8 cellular contexts compared by ENCODE assay signal in the genomic region with DNA sequence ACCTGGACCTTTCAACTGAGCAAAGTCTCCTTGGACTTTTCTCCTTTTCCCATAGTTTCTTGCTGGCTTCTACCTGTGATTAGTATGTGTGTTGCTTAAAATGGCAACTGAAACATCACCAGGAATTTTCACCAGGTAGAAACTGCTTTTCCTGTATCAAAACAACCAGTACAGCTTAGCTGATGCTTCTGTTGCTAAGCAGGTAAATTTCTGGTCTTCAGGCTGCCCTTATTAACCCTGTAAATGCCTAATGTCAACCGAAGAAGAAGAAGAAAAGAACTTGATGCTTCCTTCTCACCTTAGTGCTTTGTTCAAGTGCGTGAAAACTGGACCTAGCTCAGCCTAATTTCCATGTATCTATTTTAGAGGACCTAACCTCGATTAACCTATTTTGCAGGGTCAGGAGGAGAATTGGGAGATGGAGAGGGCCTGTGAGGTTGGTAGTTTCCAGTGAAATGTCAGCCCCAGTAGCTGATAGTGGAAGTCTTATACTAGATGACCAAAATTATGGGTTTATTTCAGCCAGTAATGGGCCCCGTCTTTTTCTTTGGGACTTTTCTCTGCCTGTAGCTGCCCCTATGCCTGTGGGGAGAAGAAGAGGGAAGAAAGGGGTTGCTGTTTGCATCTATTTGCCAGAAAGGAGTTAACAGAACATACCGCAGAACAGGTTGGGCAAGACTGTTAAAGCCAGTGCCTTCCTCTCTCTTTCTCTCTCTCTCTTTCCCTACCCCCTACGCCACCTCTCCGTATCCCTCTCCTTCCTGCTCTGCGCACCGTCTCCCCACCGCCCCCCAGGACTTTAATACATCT. TPM values are rescaled to one million over a fixed set of nuclear protein-coding genes. Genes with fewer than 3 reads are reported as not detected.
DNase-seq lines count a peak whose midpoint lies in the region; ATAC-seq and TF ChIP-seq lines count a peak whose summit lies in the region.

No MANE protein-coding gene starts in this region.

- no peaks in the 10 kb centered on the region for H4K20me1 ChIP-seq in MM.1S (ENCODE audit: insufficient read depth, low read length)

- POLR2A ChIA-PET in CD4-positive, alpha-beta memory T cell (lab: Charles Lee; ENCODE audit: partially characterized antibody), result no interaction called here
- POLR2A ChIA-PET in naive thymus-derived CD8-positive, alpha-beta T cell (lab: Charles Lee), result interaction anchor here (1.0 to 2.0 kb wide), 6 partner anchors 9 to 39 kb away, joined by 3 to 9 read pairs (median 6); a partner anchor contains a TSS

- no peaks in the 10 kb centered on the region for H3K27me3 ChIP-seq in CD4-positive, alpha-beta memory T cell (ENCODE audit: insufficient read depth, low read length)
- no peaks in the 10 kb centered on the region for H3K27me3 ChIP-seq in MM.1S (replicated peaks; ENCODE audit: insufficient read depth, low read length)
- no peaks in the 10 kb centered on the region for H3K27me3 ChIP-seq in brain microvascular endothelial cell (replicated peaks)
- no peaks in the 10 kb centered on the region for H3K27me3 ChIP-seq in BE2C

- no peaks in the 10 kb centered on the region for H3K9me3 Mint-ChIP-seq in CD4-positive, alpha-beta memory T cell
- H3K9me3 Mint-ChIP-seq in naive thymus-derived CD8-positive, alpha-beta T cell, result no peaks in the 10 kb centered on the region

- no peaks in the 10 kb centered on the region for H3K9me2 ChIP-seq in MM.1S (replicated peaks; ENCODE audit: insufficient read depth, low read length)

- intact Hi-C loops in CD4-positive, alpha-beta memory T cell (cut with micrococcal nuclease), result no loop called here

- H3K9ac ChIP-seq in MM.1S (ENCODE audit: low read length), result peak overlapping the region; percentile 61

- H3K4me3 Mint-ChIP-seq in CD4-positive, alpha-beta memory T cell, result peak overlapping the region in 7 of 8 donors; percentile 42 to 77 (median 58)
- peak overlapping the region; percentile 34 to 85 (median 76) for H3K4me3 Mint-ChIP-seq in naive thymus-derived CD8-positive, alpha-beta T cell

- no peaks in the 10 kb centered on the region for H3K36me3 Mint-ChIP-seq in CD4-positive, alpha-beta memory T cell
- H3K36me3 Mint-ChIP-seq in naive thymus-derived CD8-positive, alpha-beta T cell, result no peaks in the 10 kb centered on the region

- no peaks in the 10 kb centered on the region for H3K36me3 ChIP-seq in CD4-positive, alpha-beta memory T cell (ENCODE audit: insufficient read depth, low read length)
- H3K36me3 ChIP-seq in MM.1S (replicated peaks; ENCODE audit: insufficient read depth, low read length), result no peaks in the 10 kb centered on the region
- H3K36me3 ChIP-seq in brain microvascular endothelial cell (replicated peaks), result no peaks in the 10 kb centered on the region
- H3K36me3 ChIP-seq in BE2C, result no peaks in the 10 kb centered on the region

- peak overlapping the region; percentile 47 for H2AFZ ChIP-seq in MM.1S (ENCODE audit: low read length)

- H3K27ac ChIP-seq in CD4-positive, alpha-beta memory T cell (ENCODE audit: low read depth, low read length), result no peak overlapping the region
- peak overlapping the region; percentile 82 for H3K27ac ChIP-seq in MM.1S (ENCODE audit: low read length)
- H3K27ac ChIP-seq in brain microvascular endothelial cell, result peak overlapping the region; percentile 82

- TF ChIP-seq CTCF in MM.1S (IDR thresholded peaks at IDR 0.05; ENCODE audit: low read length) (no peak), brain microvascular endothelial cell (IDR thresholded peaks at IDR 0.05; ENCODE audit: low read depth, low read length, missing control alignments) (no peak), BE2C (IDR thresholded peaks at IDR 0.05; ENCODE audit: low read depth, low read length) (no peak)

- ATAC-seq in naive thymus-derived CD8-positive, alpha-beta T cell, result peak in 1 of 2 donors; percentile 16
- ATAC-seq in HG02571 (IDR thresholded peaks at IDR 0.05; ENCODE audit: unreplicated experiment) (no peak), HG03175 (IDR thresholded peaks at IDR 0.05; ENCODE audit: unreplicated experiment) (no peak)

- CTCF ChIA-PET in CD4-positive, alpha-beta memory T cell (lab: Charles Lee; ENCODE audit: partially characterized antibody), result no interaction called here

- H3F3A ChIP-seq in MM.1S (ENCODE audit: insufficient read depth, low read length), result peaks cover 44% of the 10 kb centered on the region

- peak overlapping the region; percentile 88 for H3K4me2 ChIP-seq in MM.1S (ENCODE audit: low read depth, low read length)

- H3K79me2 ChIP-seq in MM.1S (ENCODE audit: low read length), result peaks cover 86% of the 10 kb centered on the region

- no peak overlapping the region for H3K4me3 ChIP-seq in CD4-positive, alpha-beta memory T cell (ENCODE audit: low read length in 2 of 2)
- H3K4me3 ChIP-seq in MM.1S (ENCODE audit: low read length) (peak overlapping the region; percentile 43), brain microvascular endothelial cell (ENCODE audit: low read depth, low read length) (no peak overlapping the region), BE2C (ENCODE audit: low read depth, low read length) (no peak overlapping the region)

- peaks cover 53% of the 10 kb centered on the region for H3K4me1 ChIP-seq in CD4-positive, alpha-beta memory T cell (ENCODE audit: insufficient read depth, low read length)
- H3K4me1 ChIP-seq in MM.1S (ENCODE audit: low read length), result peaks cover 62% of the 10 kb centered on the region
- H3K4me1 ChIP-seq in BE2C, result no peaks in the 10 kb centered on the region

- H3K9me3 ChIP-seq in CD4-positive, alpha-beta memory T cell (ENCODE audit: control insufficient read depth in 1 of 2, low read length in 2 of 2), result no peaks in the 10 kb centered on the region
- H3K9me3 ChIP-seq in MM.1S (replicated peaks; ENCODE audit: insufficient read depth, low read length) (no peaks in the 10 kb centered on the region), BE2C (no peaks in the 10 kb centered on the region)

- peak overlapping the region in 4 of 7 donors; percentile 41 to 53 (median 49) for H3K27ac Mint-ChIP-seq in CD4-positive, alpha-beta memory T cell
- H3K27ac Mint-ChIP-seq in naive thymus-derived CD8-positive, alpha-beta T cell, result peak overlapping the region; percentile 70 to 94 (median 88)

- no peak for DNase-seq in CD4-positive, alpha-beta memory T cell
- DNase-seq in MM.1S (peak; percentile 67), brain microvascular endothelial cell (no peak), COLO829 (ENCODE audit: low spot score) (no peak), BE2C (no peak)
- peak in 2 of 10 donors; percentile 28 to 34 for DNase-seq in naive thymus-derived CD8-positive, alpha-beta T cell

- in situ Hi-C loops in brain microvascular endothelial cell (cut with HindIII; ENCODE audit: low pct_ligation_motif_present, low sequenced_read_pairs), result no loop called here

- peaks cover 40 to 74% (median 53%) of the 10 kb centered on the region in 4 donors for H3K4me1 Mint-ChIP-seq in CD4-positive, alpha-beta memory T cell
- H3K4me1 Mint-ChIP-seq in naive thymus-derived CD8-positive, alpha-beta T cell, result peaks cover 35 to 73% (median 60%) of the 10 kb centered on the region in 4 donors

- H3K27me3 Mint-ChIP-seq in CD4-positive, alpha-beta memory T cell, result no peaks in the 10 kb centered on the region
- H3K27me3 Mint-ChIP-seq in naive thymus-derived CD8-positive, alpha-beta T cell, result no peaks in the 10 kb centered on the region

RNA-seq across cellular contexts. Expression of a gene that starts 37.7 kb away (rescaled TPM):
- 10 to 100 TPM; 43.0 to 43.4 TPM for total RNA-seq in CD4-positive, alpha-beta memory T cell
- polyA plus RNA-seq in CD4-positive, alpha-beta memory T cell, result 1 to 10 TPM in 1 of 2 donors, under 1 TPM in 1; 0.50 to 7.4 TPM
- total RNA-seq in naive thymus-derived CD8-positive, alpha-beta T cell, result 10 to 100 TPM; 47.1 to 53.0 TPM
- polyA plus RNA-seq in naive thymus-derived CD8-positive, alpha-beta T cell, result 1 to 10 TPM; 2.5 to 5.8 (median 5.0) TPM
- polyA plus RNA-seq in BE2C (2012; ENCODE audit: insufficient read depth, insufficient read length, low read depth), result 5.1 TPM
